ENCODE assay signal across 14 cellular contexts in genomic region chr4:147899512-147899911, GRCh38.
"Had no signal": no experiment of that assay in that cellular context is flagged by ENCODE, and none has a peak within 500 bp of the region (broad histone marks: within the 10 kb centered on the region; RNA-seq: fewer than 3 reads in every experiment).

No MANE protein-coding gene starts in this region.

- H3K27me3 ChIP-seq: suprapubic skin had no signal

- ATAC-seq: left ventricle myocardium superior; natural killer cell; SK-N-SH treated with all-trans-retinoic acid at 6 μM for 48 hours; stimulated activated naive CD8-positive, alpha-beta T cell treated with anti-CD3 and anti-CD28 coated beads, Interleukin-15, Interleukin-2, amounts not matched to agents 100 U/mL and 50 U/mL, for 24 hours had no signal

- DNase-seq: activated CD4-positive, CD25-positive, alpha-beta regulatory T cell treated with anti-CD3 and anti-CD28 coated beads, Interleukin-2, amount 50 U/mL, for 72 hours; activated naive CD4-positive, alpha-beta T cell treated with anti-CD3 and anti-CD28 coated beads, Interleukin-2, amount 10 ng/mL, durations not matched to agents 7 days and 5 days; central memory CD4-positive, alpha-beta T cell; effector memory CD4-positive, alpha-beta T cell; hippocampal formation; kidney glomerular epithelial cell; left ventricle myocardium superior; natural killer cell; stimulated activated naive CD8-positive, alpha-beta T cell treated with anti-CD3 and anti-CD28 coated beads, Interleukin-15, Interleukin-2, amounts not matched to agents 100 U/mL and 50 U/mL, for 24 hours; T-helper 1 cell; T1000 had no signal

- H3K27ac ChIP-seq: skin epidermis, suprapubic skin had no signal

- H3K4me3 ChIP-seq: skin epidermis, suprapubic skin had no signal

- H3K4me1 ChIP-seq: suprapubic skin had no signal
